ENCODE assay signal across 1 cellular context in the genomic region with DNA sequence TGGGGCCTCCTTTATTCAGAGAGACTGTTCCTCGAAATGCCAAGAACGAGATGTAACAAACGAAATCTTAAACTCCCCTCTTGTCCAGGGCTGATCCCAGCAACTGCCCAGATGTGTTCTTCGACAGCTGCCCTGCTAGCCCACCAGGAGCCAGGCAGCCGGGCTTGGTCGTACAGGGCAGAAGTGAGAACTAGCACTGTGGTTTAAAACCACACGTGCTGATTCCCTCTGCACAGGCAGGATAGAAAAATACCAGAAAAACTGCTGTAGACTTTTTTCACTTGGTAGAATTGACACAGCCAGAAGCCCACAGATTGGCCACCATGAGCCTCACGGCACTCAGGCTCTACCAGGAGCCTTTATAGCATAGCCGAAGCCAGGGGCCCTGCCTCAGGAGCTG.
TF ChIP-seq lines count a peak whose summit lies in the region.

No MANE protein-coding gene starts in this region.

TF ChIP-seq in SK-N-SH treated with all-trans-retinoic acid at 6 μM for 48 hours, 23 proteins besides CTCF, POLR2A, EP300 and RAD21 (continued from another document):
- TF ChIP-seq, protein P1, sequence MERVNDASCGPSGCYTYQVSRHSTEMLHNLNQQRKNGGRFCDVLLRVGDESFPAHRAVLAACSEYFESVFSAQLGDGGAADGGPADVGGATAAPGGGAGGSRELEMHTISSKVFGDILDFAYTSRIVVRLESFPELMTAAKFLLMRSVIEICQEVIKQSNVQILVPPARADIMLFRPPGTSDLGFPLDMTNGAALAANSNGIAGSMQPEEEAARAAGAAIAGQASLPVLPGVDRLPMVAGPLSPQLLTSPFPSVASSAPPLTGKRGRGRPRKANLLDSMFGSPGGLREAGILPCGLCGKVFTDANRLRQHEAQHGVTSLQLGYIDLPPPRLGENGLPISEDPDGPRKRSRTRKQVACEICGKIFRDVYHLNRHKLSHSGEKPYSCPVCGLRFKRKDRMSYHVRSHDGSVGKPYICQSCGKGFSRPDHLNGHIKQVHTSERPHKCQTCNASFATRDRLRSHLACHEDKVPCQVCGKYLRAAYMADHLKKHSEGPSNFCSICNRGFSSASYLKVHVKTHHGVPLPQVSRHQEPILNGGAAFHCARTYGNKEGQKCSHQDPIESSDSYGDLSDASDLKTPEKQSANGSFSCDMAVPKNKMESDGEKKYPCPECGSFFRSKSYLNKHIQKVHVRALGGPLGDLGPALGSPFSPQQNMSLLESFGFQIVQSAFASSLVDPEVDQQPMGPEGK (CRISPR knock-in tag; IDR thresholded peaks at IDR 0.05; ENCODE audit: borderline replicate concordance), result no peak
- TF ChIP-seq ZNF8 (CRISPR knock-in tag; IDR thresholded peaks at IDR 0.05) (no peak), ZNF565 (CRISPR knock-in tag; conservative IDR thresholded peaks at IDR 0.05; ENCODE audit: low read depth) (no peak), PPARA (CRISPR knock-in tag; IDR thresholded peaks at IDR 0.05; ENCODE audit: borderline replicate concordance) (no peak)
